ENCODE assay signal across 16 cellular contexts in the genomic region with DNA sequence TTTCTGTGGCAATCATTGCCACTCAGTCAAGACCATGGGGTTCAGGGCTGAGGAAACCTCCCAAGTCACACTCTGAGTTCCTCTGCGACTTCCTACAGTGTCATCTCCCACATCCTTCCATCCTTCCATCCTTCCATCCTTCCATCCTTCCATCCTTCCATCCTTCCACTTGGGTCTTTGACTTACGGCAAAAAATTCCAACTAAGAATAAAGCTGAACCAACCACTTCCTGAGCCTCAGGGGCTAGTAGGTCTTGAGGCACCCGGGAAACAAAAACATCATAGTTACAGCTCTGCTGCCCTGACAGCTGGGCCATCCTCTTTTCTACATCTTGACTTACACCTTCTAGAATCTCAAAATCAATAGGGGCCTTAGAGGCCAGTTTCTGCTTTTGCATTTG. TPM values are rescaled to one million over a fixed set of nuclear protein-coding genes. Genes with fewer than 3 reads are reported as not detected.
DNase-seq lines count a peak whose midpoint lies in the region; ATAC-seq and TF ChIP-seq lines count a peak whose summit lies in the region.
"Had no signal": no experiment of that assay in that cellular context is flagged by ENCODE, and none has a peak within 500 bp of the region (broad histone marks: within the 10 kb centered on the region; RNA-seq: fewer than 3 reads in every experiment).

No MANE protein-coding gene starts in this region.

- peaks cover 2% of the 10 kb centered on the region for H3K9me3 Mint-ChIP-seq in stimulated activated effector memory CD8-positive, alpha-beta T cell treated with anti-CD3 and anti-CD28 coated beads, Interleukin-12 subunit alpha, Interleukin-12 subunit beta, amount 100 ng/mL, for 72 hours
- H3K9me3 Mint-ChIP-seq: activated CD4-positive, alpha-beta memory T cell treated with anti-CD3 and anti-CD28 coated beads, Interleukin-2, amount 10 ng/mL, durations not matched to agents 7 days and 5 days had no signal

- H3K79me2 ChIP-seq in trophoblast cell (ENCODE audit: control insufficient read depth, insufficient read depth, low read length, poor library complexity): no peaks in the 10 kb centered on the region

- peak overlapping the region; percentile 62 for H3K23ac ChIP-seq in trophoblast cell (ENCODE audit: low read length)

- no peak overlapping the region for H2BK12ac ChIP-seq in trophoblast cell (ENCODE audit: low read length)

- no peak overlapping the region for H3K4ac ChIP-seq in trophoblast cell (ENCODE audit: low read depth, low read length)

- H3K27ac Mint-ChIP-seq in stimulated activated effector memory CD8-positive, alpha-beta T cell treated with anti-CD3 and anti-CD28 coated beads, Interleukin-12 subunit alpha, Interleukin-12 subunit beta, amount 100 ng/mL, for 72 hours: no peak overlapping the region
- H3K27ac Mint-ChIP-seq: activated CD4-positive, alpha-beta memory T cell treated with anti-CD3 and anti-CD28 coated beads, Interleukin-2, amount 10 ng/mL, durations not matched to agents 7 days and 5 days had no signal

- H3K27ac ChIP-seq in C4-2B (peak overlapping the region; percentile 71), esophagus (ENCODE audit: low read depth in 2 of 2, low read length in 1 of 2) (peak overlapping the region; percentile 80 to 90), trophoblast cell (ENCODE audit: low read depth, low read length) (no peak overlapping the region)

- H3K18ac ChIP-seq in trophoblast cell (ENCODE audit: low read length): no peak overlapping the region

- H3K36me3 Mint-ChIP-seq in stimulated activated effector memory CD8-positive, alpha-beta T cell treated with anti-CD3 and anti-CD28 coated beads, Interleukin-12 subunit alpha, Interleukin-12 subunit beta, amount 100 ng/mL, for 72 hours: peaks cover 12% of the 10 kb centered on the region

- no peaks in the 10 kb centered on the region for H3K27me3 ChIP-seq in esophagus (ENCODE audit: control insufficient read depth in 1 of 2, insufficient read depth in 2 of 2, low read length in 2 of 2)
- H3K27me3 ChIP-seq in trophoblast cell (ENCODE audit: insufficient read depth, low read length): no peaks in the 10 kb centered on the region

- no peak overlapping the region for H3K4me3 Mint-ChIP-seq in stimulated activated effector memory CD8-positive, alpha-beta T cell treated with anti-CD3 and anti-CD28 coated beads, Interleukin-12 subunit alpha, Interleukin-12 subunit beta, amount 100 ng/mL, for 72 hours
- H3K4me3 Mint-ChIP-seq: activated CD4-positive, alpha-beta memory T cell treated with anti-CD3 and anti-CD28 coated beads, Interleukin-2, amount 10 ng/mL, durations not matched to agents 7 days and 5 days had no signal

- H3K9ac ChIP-seq in trophoblast cell (ENCODE audit: low read length): no peak overlapping the region

- no peak for TF ChIP-seq CTCF in C4-2B (conservative IDR thresholded peaks at IDR 0.05)

- peaks cover 35% of the 10 kb centered on the region for H3K4me1 Mint-ChIP-seq in stimulated activated effector memory CD8-positive, alpha-beta T cell treated with anti-CD3 and anti-CD28 coated beads, Interleukin-12 subunit alpha, Interleukin-12 subunit beta, amount 100 ng/mL, for 72 hours

- H3K4me3 ChIP-seq in esophagus (ENCODE audit: low read depth in 1 of 2, low read length in 2 of 2): no peak overlapping the region
- no peak overlapping the region for H3K4me3 ChIP-seq in trophoblast cell (ENCODE audit: low read depth, low read length)
- H3K4me3 ChIP-seq: lung had no signal

- H4K91ac ChIP-seq in trophoblast cell (ENCODE audit: low read depth, low read length): no peak overlapping the region

- no peak overlapping the region for H3K14ac ChIP-seq in trophoblast cell (ENCODE audit: low read length)

- H3K79me1 ChIP-seq in trophoblast cell (ENCODE audit: low read length): no peaks in the 10 kb centered on the region

- 59 to 76% methylated on average over 3 of the region's 3 CpGs for WGBS in esophagus, 2 donors
- no CpG with 5 or more reads among the region's 3 CpGs for WGBS in trophoblast cell (ENCODE audit: extremely low coverage, insufficient coverage, insufficient read length)

- H3K9me3 ChIP-seq in esophagus (ENCODE audit: control insufficient read depth in 2 of 2, insufficient read depth in 1 of 2, low read depth in 1 of 2, low read length in 1 of 2) (no peaks in the 10 kb centered on the region), trophoblast cell (ENCODE audit: insufficient read depth, low read depth, low read length) (no peaks in the 10 kb centered on the region)

- H3K4me1 ChIP-seq in esophagus (ENCODE audit: control insufficient read depth in 2 of 2, insufficient read depth in 2 of 2, low read length in 1 of 2) (peaks cover 5 to 15% of the 10 kb centered on the region in 2 donors), trophoblast cell (ENCODE audit: control insufficient read depth in 1 of 2, insufficient read depth in 2 of 2, low read length in 2 of 2) (no peaks in the 10 kb centered on the region)

- no peak overlapping the region for H2AFZ ChIP-seq in trophoblast cell (ENCODE audit: insufficient read depth, low read length, poor library complexity)

- no peak overlapping the region for H2BK120ac ChIP-seq in trophoblast cell (ENCODE audit: insufficient read depth, low read length, poor library complexity)

- ATAC-seq in HG02588 (IDR thresholded peaks at IDR 0.05; ENCODE audit: unreplicated experiment): no peak
- ATAC-seq in GM18858 (IDR thresholded peaks at IDR 0.05; ENCODE audit: unreplicated experiment): no peak
- no peak for ATAC-seq in stimulated activated effector memory CD8-positive, alpha-beta T cell treated with anti-CD3 and anti-CD28 coated beads, Interleukin-12 subunit alpha, Interleukin-12 subunit beta, amount 100 ng/mL, for 72 hours
- ATAC-seq in HG03135 (IDR thresholded peaks at IDR 0.05; ENCODE audit: unreplicated experiment): no peak

- DNase-seq in RPMI7951 (ENCODE audit: low read depth) (peak; percentile 82), trophoblast cell (no peak)
- DNase-seq in stimulated activated effector memory CD8-positive, alpha-beta T cell treated with anti-CD3 and anti-CD28 coated beads, Interleukin-12 subunit alpha, Interleukin-12 subunit beta, amount 100 ng/mL, for 72 hours (ENCODE audit: low spot score in 2 of 2): no peak
- DNase-seq: activated CD4-positive, alpha-beta memory T cell treated with anti-CD3 and anti-CD28 coated beads, Interleukin-2, amount 10 ng/mL, durations not matched to agents 7 days and 5 days; activated gamma-delta T cell; hypothalamus; stimulated activated CD8-positive, alpha-beta memory T cell treated with anti-CD3 and anti-CD28 coated beads, Interleukin-4, amount 100 ng/mL, for 48 hours had no signal

- no peak overlapping the region for H3K4me2 ChIP-seq in trophoblast cell (ENCODE audit: low read length)

- no peak overlapping the region for H2AK5ac ChIP-seq in trophoblast cell (ENCODE audit: low read length)

- H3K36me3 ChIP-seq in esophagus (ENCODE audit: control insufficient read depth in 2 of 2, insufficient read depth in 2 of 2, low read length in 1 of 2): peaks cover 0 to 15% of the 10 kb centered on the region in 2 donors
- H3K36me3 ChIP-seq in trophoblast cell (ENCODE audit: control insufficient read depth in 1 of 2, insufficient read depth in 2 of 2, low read length in 2 of 2): no peaks in the 10 kb centered on the region

- no peak overlapping the region for H4K8ac ChIP-seq in trophoblast cell (ENCODE audit: low read depth, low read length)

- H4K12ac ChIP-seq in trophoblast cell (ENCODE audit: low read depth, low read length): no peak overlapping the region

- H2BK5ac ChIP-seq in trophoblast cell (ENCODE audit: low read depth, low read length, poor library complexity): no peak overlapping the region

RNA-seq across cellular contexts. Expression of gene EHF, which starts 32.1 kb away (rescaled TPM):
- 0.68 TPM in 1 of 2 replicates, not detected in the other for total RNA-seq in RPMI7951 (2014; rRNA removed; shearing (Covaris generic))
- polyA plus RNA-seq in esophagus: 100 to 1,000 TPM; 115 to 121 TPM
- polyA plus RNA-seq in trophoblast cell (2013): 0.03 and 0.04 TPM in 2 replicates
- total RNA-seq: activated CD4-positive, alpha-beta memory T cell treated with anti-CD3 and anti-CD28 coated beads, Interleukin-2, amount 10 ng/mL, durations not matched to agents 7 days and 5 days; H4; osteocyte; T-helper 2 cell treated with Interferon-gamma antibody and Interleukin-4, amounts not matched to agents 100 ng/mL and 5 ng/mL, for 36 hours had no signal
